Comparison of ENCODE assay signal across 9 cellular contexts in the genomic region with DNA sequence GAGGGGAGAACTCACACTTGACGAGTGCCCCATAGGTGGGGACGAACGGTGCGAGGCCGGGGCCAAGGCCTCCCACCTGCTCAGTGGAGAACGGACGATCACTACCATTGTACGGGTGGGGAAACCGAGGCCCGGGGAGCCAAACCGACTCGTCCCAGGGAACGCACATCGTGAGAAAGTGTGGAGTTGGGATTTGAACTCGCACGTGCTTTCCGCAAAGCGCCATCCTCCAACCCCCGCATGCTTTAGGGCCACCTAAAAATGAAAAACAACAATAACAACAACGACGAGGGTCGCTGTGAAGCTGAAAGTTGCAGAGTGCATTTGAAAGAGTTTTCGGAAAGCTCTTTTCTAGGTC. TPM values are rescaled to one million over a fixed set of nuclear protein-coding genes. Genes with fewer than 3 reads are reported as not detected.
A peak's percentile ranks its signal among the peaks of the same experiment; 100 is the strongest.
DNase-seq lines count a peak whose midpoint lies in the region; ATAC-seq, FAIRE-seq and TF ChIP-seq lines count a peak whose summit lies in the region.
"Had no signal": no experiment of that assay in that cellular context is flagged by ENCODE, and none has a peak within 500 bp of the region (broad histone marks: within the 10 kb centered on the region; RNA-seq: fewer than 3 reads in every experiment).

No MANE protein-coding gene starts in this region.

- H2AFZ ChIP-seq in HepG2 (ENCODE audit: low read length), result no peak overlapping the region

- H3K4me1 ChIP-seq in HepG2 (ENCODE audit: insufficient read depth, low read length), result peaks cover 50% of the 10 kb centered on the region
- peaks cover 0 to 44% (median 12%) of the 10 kb centered on the region in 4 donors for H3K4me1 ChIP-seq in tibial artery

- no peaks in the 10 kb centered on the region; a peak in 2 of 5 replicates for H3K27me3 ChIP-seq in HepG2 (ENCODE audit: control insufficient read depth in 1 of 2, insufficient read depth in 2 of 2, low read length in 2 of 2)
- no peaks in the 10 kb centered on the region for H3K27me3 ChIP-seq in tibial artery

- H4K20me1 ChIP-seq in HepG2 (ENCODE audit: insufficient read depth, low read length), result no peaks in the 10 kb centered on the region

- no TSS peak for BruUV-seq in HepG2 (replicated peaks; lab: Mats Ljungman, UMichigan)

- H3K4me3 ChIP-seq in astrocyte of the spinal cord (ENCODE audit: low read depth, low read length), result peak overlapping the region; percentile 86
- H3K4me3 ChIP-seq in HepG2 (replicated peaks in 1 of 3; ENCODE audit: insufficient read depth in 1 of 3, low read depth in 2 of 3, low read length in 3 of 3), result peak overlapping the region; percentile 87 to 95 (median 88)
- peak overlapping the region; percentile 86 to 93 for H3K4me3 ChIP-seq in tibial artery

- H3K9ac ChIP-seq in HepG2 (ENCODE audit: insufficient read depth, low read depth, low read length), result peak overlapping the region; percentile 76

- peak overlapping the region; percentile 83 for H3K4me3 Mint-ChIP-seq in activated CD4-positive, alpha-beta T cell treated with anti-CD3 and anti-CD28 coated beads, Interleukin-2, amount 10 ng/mL, durations not matched to agents 7 days and 5 days

- WGBS in HepG2 (ENCODE audit: low lambda C conversion rate), result under 1% methylated on average over 22 of the region's 23 CpGs

- no peak for DNase-seq in activated CD4-positive, alpha-beta T cell treated with anti-CD3 and anti-CD28 coated beads, Interleukin-2, amount 10 ng/mL, durations not matched to agents 7 days and 5 days
- no peak for DNase-seq in activated CD4-positive, alpha-beta T cell treated with anti-CD3 and anti-CD28 coated beads for 4 hours
- DNase-seq in astrocyte of the spinal cord (ENCODE audit: low read depth, low spot score) (no peak), HepG2 (ENCODE audit: low spot score) (no peak), tibial artery (no peak), T1000 (lab: John Stamatoyannopoulos, UW) (no peak)

- CTCF ChIA-PET in activated CD4-positive, alpha-beta T cell treated with anti-CD3 and anti-CD28 coated beads, Interleukin-2, amount 10 ng/mL, durations not matched to agents 7 days and 5 days (lab: Charles Lee), result interaction anchor here (1.0 to 5.4 kb wide), 6 partner anchors 11 to 68 kb away, joined by 3 to 44 read pairs (median 6); a partner anchor contains a TSS
- CTCF ChIA-PET in HepG2 (lab: Yijun Ruan, JAX; ENCODE audit: low intra/inter-chr PET ratio, low total read pairs), result no interaction called here

- no peak for TF ChIP-seq RAD21 in HepG2 (CRISPR knock-in tag; IDR thresholded peaks at IDR 0.05)

- peaks cover 50% of the 10 kb centered on the region for H3K4me1 Mint-ChIP-seq in activated CD4-positive, alpha-beta T cell treated with anti-CD3 and anti-CD28 coated beads, Interleukin-2, amount 10 ng/mL, durations not matched to agents 7 days and 5 days

- peak overlapping the region; percentile 94 for H3K27ac Mint-ChIP-seq in activated CD4-positive, alpha-beta T cell treated with anti-CD3 and anti-CD28 coated beads, Interleukin-2, amount 10 ng/mL, durations not matched to agents 7 days and 5 days

- no peaks in the 10 kb centered on the region for H3K9me3 Mint-ChIP-seq in activated CD4-positive, alpha-beta T cell treated with anti-CD3 and anti-CD28 coated beads, Interleukin-2, amount 10 ng/mL, durations not matched to agents 7 days and 5 days

- H3K9me3 ChIP-seq in HepG2 (ENCODE audit: low read length) (no peaks in the 10 kb centered on the region), tibial artery (no peaks in the 10 kb centered on the region)

- ATAC-seq in HepG2, result no peak
- ATAC-seq in GM21619 (IDR thresholded peaks at IDR 0.05; ENCODE audit: unreplicated experiment), result no peak
- no peak for ATAC-seq in HG03108 (IDR thresholded peaks at IDR 0.05; ENCODE audit: unreplicated experiment)

- H3K36me3 Mint-ChIP-seq in activated CD4-positive, alpha-beta T cell treated with anti-CD3 and anti-CD28 coated beads, Interleukin-2, amount 10 ng/mL, durations not matched to agents 7 days and 5 days (ENCODE audit: low read depth), result peaks cover 52% of the 10 kb centered on the region

- no peak for TF ChIP-seq POLR2A in HepG2 (IDR thresholded peaks at IDR 0.05; ENCODE audit: insufficient read depth in 1 of 2, low read depth in 2 of 2, low read length in 2 of 2)

- H3K27me3 Mint-ChIP-seq in activated CD4-positive, alpha-beta T cell treated with anti-CD3 and anti-CD28 coated beads, Interleukin-2, amount 10 ng/mL, durations not matched to agents 7 days and 5 days, result no peaks in the 10 kb centered on the region

- peaks cover 25% of the 10 kb centered on the region for H3K79me2 ChIP-seq in HepG2 (ENCODE audit: insufficient read depth, low read length)

- in situ Hi-C loops in astrocyte of the spinal cord (cut with HindIII; ENCODE audit: low sequenced_read_pairs), result no loop called here
- in situ Hi-C loops in HepG2 (cut with HindIII; ENCODE audit: extremely low pct_ligation_motif_present, low pct_unique_long_range_greater_than_20kb), result loop anchor here (5.0 to 10.0 kb wide), 2 partner anchors 51 to 74 kb away; a partner anchor contains a TSS

- TF ChIP-seq CTCF in astrocyte of the spinal cord (IDR thresholded peaks at IDR 0.05; ENCODE audit: low read depth, low read length), result no peak
- no peak for TF ChIP-seq CTCF in HepG2 (CRISPR knock-in tag; IDR thresholded peaks at IDR 0.05)
- TF ChIP-seq CTCF in tibial artery (IDR thresholded peaks at IDR 0.05), result no peak

- POLR2A ChIA-PET in activated CD4-positive, alpha-beta T cell treated with anti-CD3 and anti-CD28 coated beads, Interleukin-2, amount 10 ng/mL, durations not matched to agents 7 days and 5 days (lab: Charles Lee), result no interaction called here
- POLR2A ChIA-PET in HepG2 (lab: Yijun Ruan, JAX), result interaction anchor here (2.0 kb wide), 1 partner anchor 11 kb away, joined by 20 read pairs; no protein-coding TSS in a partner anchor

- peak overlapping the region; percentile 93 for H3K4me2 ChIP-seq in HepG2 (ENCODE audit: low read depth, low read length)

- FAIRE-seq in HepG2 (lab: Jason Lieb, UNC), result no peak

- intact Hi-C loops in HepG2 (cut with micrococcal nuclease; ENCODE audit: unreplicated experiment), result no loop called here
- intact Hi-C loops in tibial artery (cut with DNase I; ENCODE audit: low total_unique reads), result loop anchor here (5.0 kb wide), 1 partner anchor 74 kb away; a partner anchor contains a TSS

- TF ChIP-seq EP300 in HepG2 (IDR thresholded peaks at IDR 0.05; ENCODE audit: low read depth in 2 of 2, low read length in 2 of 2) (no peak), HepG2 (CRISPR knock-in tag; IDR thresholded peaks at IDR 0.05; ENCODE audit: borderline replicate concordance) (no peak)

- H3K27ac ChIP-seq in HepG2 (ENCODE audit: extremely low read length, insufficient read depth, low read length), result peak overlapping the region; percentile 71
- H3K27ac ChIP-seq in tibial artery, result peak overlapping the region; percentile 76 to 83

- H3K36me3 ChIP-seq in HepG2 (replicated peaks in 1 of 2; ENCODE audit: control insufficient read depth in 1 of 2, insufficient read depth in 2 of 2, low read length in 2 of 2) (no peaks in the 10 kb centered on the region), tibial artery (peaks cover 0 to 4% (median 0%) of the 10 kb centered on the region in 3 donors)

RNA-seq across cellular contexts. Expression of a gene that starts 0.5 kb away (rescaled TPM):
- 100 to 1,000 TPM; 663 to 761 TPM for total RNA-seq in activated CD4-positive, alpha-beta T cell treated with anti-CD3 and anti-CD28 coated beads, Interleukin-2, amount 10 ng/mL, durations not matched to agents 7 days and 5 days
- 26.2 and 34.7 TPM in 2 replicates for total RNA-seq in HepG2 (2016; rRNA removed; fragmentation: Illumina TruSeq; extraction: Trizol)
- 6.5 and 9.6 TPM in 2 replicates for total RNA-seq in HepG2 (2016; cell fraction: cytosol; rRNA removed; fragmentation: Illumina TruSeq; extraction: Trizol; ENCODE audit: low read depth)
- total RNA-seq in HepG2 (2016; cell fraction: insoluble cytoplasmic fraction; rRNA removed; fragmentation: Illumina TruSeq; extraction: Trizol), result 16.1 and 36.8 TPM in 2 replicates
- total RNA-seq in HepG2 (2016; cell fraction: membrane; rRNA removed; fragmentation: Illumina TruSeq; extraction: Trizol), result 10.4 and 11.0 TPM in 2 replicates
- total RNA-seq in HepG2 (2016; cell fraction: nucleus; rRNA removed; fragmentation: Illumina TruSeq; extraction: Trizol), result 28.3 and 29.2 TPM in 2 replicates
- 33.1 and 33.7 TPM in 2 replicates for polyA plus RNA-seq in HepG2 (2011; rRNA removed)
- 20.2 and 33.5 TPM in 2 replicates for polyA plus RNA-seq in HepG2 (2011; cell fraction: cytosol; rRNA removed)
- polyA plus RNA-seq in HepG2 (2011; cell fraction: nucleus; rRNA removed), result 215 and 292 TPM in 2 replicates
- 33.2 and 34.0 TPM in 2 replicates for polyA plus RNA-seq in HepG2 (2012)
- polyA plus RNA-seq in HepG2 (2016; cell fraction: cytosol; fragmentation: Illumina TruSeq; extraction: Trizol; ENCODE audit: low read depth), result 3.8 and 4.4 TPM in 2 replicates
- 20.7 and 29.5 TPM in 2 replicates for polyA plus RNA-seq in HepG2 (2016; cell fraction: insoluble cytoplasmic fraction; fragmentation: Illumina TruSeq; extraction: Trizol; ENCODE audit: low read depth)
- polyA plus RNA-seq in HepG2 (2016; cell fraction: membrane; fragmentation: Illumina TruSeq; extraction: Trizol; ENCODE audit: low read depth), result 7.4 and 8.4 TPM in 2 replicates
- 90.2 and 102 TPM in 2 replicates for polyA plus RNA-seq in HepG2 (2016; cell fraction: nucleus; fragmentation: Illumina TruSeq; extraction: Trizol; ENCODE audit: insufficient read depth, low read depth)
- 15.9 and 39.4 TPM in 2 replicates for polyA minus RNA-seq in HepG2 (2011; rRNA and poly(A)+ RNA removed; ENCODE audit: low replicate concordance)
- 16.3 and 26.4 TPM in 2 replicates for polyA minus RNA-seq in HepG2 (2011; cell fraction: cytosol; rRNA and poly(A)+ RNA removed)
- polyA minus RNA-seq in HepG2 (2011; cell fraction: nucleus; rRNA and poly(A)+ RNA removed), result 29.6 and 31.9 TPM in 2 replicates

RNA-seq across cellular contexts. Expression of a gene that starts 6.4 kb away (rescaled TPM):
- 1 to 10 TPM; 2.9 to 4.7 TPM for total RNA-seq in activated CD4-positive, alpha-beta T cell treated with anti-CD3 and anti-CD28 coated beads, Interleukin-2, amount 10 ng/mL, durations not matched to agents 7 days and 5 days
- 0.27 and 0.33 TPM in 2 replicates for total RNA-seq in HepG2 (2016; rRNA removed; fragmentation: Illumina TruSeq; extraction: Trizol)
- 0.26 and 0.51 TPM in 2 replicates for total RNA-seq in HepG2 (2016; cell fraction: cytosol; rRNA removed; fragmentation: Illumina TruSeq; extraction: Trizol; ENCODE audit: low read depth)
- total RNA-seq in HepG2 (2016; cell fraction: insoluble cytoplasmic fraction; rRNA removed; fragmentation: Illumina TruSeq; extraction: Trizol), result 0.24 and 0.37 TPM in 2 replicates
- total RNA-seq in HepG2 (2016; cell fraction: membrane; rRNA removed; fragmentation: Illumina TruSeq; extraction: Trizol), result 0.62 TPM in 1 of 2 replicates, not detected in the other
- total RNA-seq in HepG2 (2016; cell fraction: nucleus; rRNA removed; fragmentation: Illumina TruSeq; extraction: Trizol), result 0.40 TPM in 1 of 2 replicates, not detected in the other
- 0.24 and 0.30 TPM in 2 replicates for polyA plus RNA-seq in HepG2 (2011; rRNA removed)
- 0.44 and 0.52 TPM in 2 replicates for polyA plus RNA-seq in HepG2 (2011; cell fraction: cytosol; rRNA removed)
- 0.31 and 0.51 TPM in 2 replicates for polyA plus RNA-seq in HepG2 (2011; cell fraction: nucleus; rRNA removed)
- 0.25 TPM in 1 of 2 replicates, not detected in the other for polyA plus RNA-seq in HepG2 (2012)
- polyA plus RNA-seq in HepG2 (2016; cell fraction: cytosol; fragmentation: Illumina TruSeq; extraction: Trizol; ENCODE audit: low read depth), result 0.21 and 0.44 TPM in 2 replicates
- 0.49 and 0.52 TPM in 2 replicates for polyA plus RNA-seq in HepG2 (2016; cell fraction: insoluble cytoplasmic fraction; fragmentation: Illumina TruSeq; extraction: Trizol; ENCODE audit: low read depth)
- 0.69 and 1.1 TPM in 2 replicates for polyA plus RNA-seq in HepG2 (2016; cell fraction: membrane; fragmentation: Illumina TruSeq; extraction: Trizol; ENCODE audit: low read depth)
- polyA plus RNA-seq in HepG2 (2016; cell fraction: nucleus; fragmentation: Illumina TruSeq; extraction: Trizol; ENCODE audit: insufficient read depth, low read depth), result 0.78 and 0.95 TPM in 2 replicates
- 0.26 and 0.84 TPM in 2 replicates for polyA minus RNA-seq in HepG2 (2011; rRNA and poly(A)+ RNA removed; ENCODE audit: low replicate concordance)
- 0.49 TPM in 1 of 2 replicates, not detected in the other for polyA minus RNA-seq in HepG2 (2011; cell fraction: cytosol; rRNA and poly(A)+ RNA removed)
- polyA minus RNA-seq in HepG2 (2011; cell fraction: nucleus; rRNA and poly(A)+ RNA removed), result not detected in 2 replicates
- total RNA-seq: RPMI7951 had no signal

RNA-seq across cellular contexts. Expression of a gene that starts 23.4 kb away (rescaled TPM):
- 1,000 to 10,000 TPM; 2,679 to 3,011 TPM for total RNA-seq in activated CD4-positive, alpha-beta T cell treated with anti-CD3 and anti-CD28 coated beads, Interleukin-2, amount 10 ng/mL, durations not matched to agents 7 days and 5 days
- 4,758 and 5,028 TPM in 2 replicates for total RNA-seq in HepG2 (2016; rRNA removed; fragmentation: Illumina TruSeq; extraction: Trizol)
- total RNA-seq in HepG2 (2016; cell fraction: cytosol; rRNA removed; fragmentation: Illumina TruSeq; extraction: Trizol; ENCODE audit: low read depth), result 8,990 and 9,707 TPM in 2 replicates
- 4,892 and 5,330 TPM in 2 replicates for total RNA-seq in HepG2 (2016; cell fraction: insoluble cytoplasmic fraction; rRNA removed; fragmentation: Illumina TruSeq; extraction: Trizol)
- total RNA-seq in HepG2 (2016; cell fraction: membrane; rRNA removed; fragmentation: Illumina TruSeq; extraction: Trizol), result 12,897 and 13,497 TPM in 2 replicates
- total RNA-seq in HepG2 (2016; cell fraction: nucleus; rRNA removed; fragmentation: Illumina TruSeq; extraction: Trizol), result 1,659 and 1,838 TPM in 2 replicates
- 1,633 and 1,983 TPM in 2 replicates for polyA plus RNA-seq in HepG2 (2011; rRNA removed)
- polyA plus RNA-seq in HepG2 (2011; cell fraction: cytosol; rRNA removed), result 4,354 and 8,495 TPM in 2 replicates
- polyA plus RNA-seq in HepG2 (2011; cell fraction: nucleus; rRNA removed), result 1,845 and 2,001 TPM in 2 replicates
- 3,093 and 4,312 TPM in 2 replicates for polyA plus RNA-seq in HepG2 (2012)
- 10,211 and 10,944 TPM in 2 replicates for polyA plus RNA-seq in HepG2 (2016; cell fraction: cytosol; fragmentation: Illumina TruSeq; extraction: Trizol; ENCODE audit: low read depth)
- polyA plus RNA-seq in HepG2 (2016; cell fraction: insoluble cytoplasmic fraction; fragmentation: Illumina TruSeq; extraction: Trizol; ENCODE audit: low read depth), result 4,747 and 4,833 TPM in 2 replicates
- polyA plus RNA-seq in HepG2 (2016; cell fraction: membrane; fragmentation: Illumina TruSeq; extraction: Trizol; ENCODE audit: low read depth), result 11,477 and 11,931 TPM in 2 replicates
- polyA plus RNA-seq in HepG2 (2016; cell fraction: nucleus; fragmentation: Illumina TruSeq; extraction: Trizol; ENCODE audit: insufficient read depth, low read depth), result 2,975 and 3,175 TPM in 2 replicates
- 958 and 1,242 TPM in 2 replicates for polyA minus RNA-seq in HepG2 (2011; rRNA and poly(A)+ RNA removed; ENCODE audit: low replicate concordance)
- 1,380 TPM in 2 replicates for polyA minus RNA-seq in HepG2 (2011; cell fraction: cytosol; rRNA and poly(A)+ RNA removed)
- 385 and 466 TPM in 2 replicates for polyA minus RNA-seq in HepG2 (2011; cell fraction: nucleus; rRNA and poly(A)+ RNA removed)

RNA-seq across cellular contexts. Expression of a gene that starts 38.6 kb away (rescaled TPM):
- total RNA-seq in activated CD4-positive, alpha-beta T cell treated with anti-CD3 and anti-CD28 coated beads, Interleukin-2, amount 10 ng/mL, durations not matched to agents 7 days and 5 days, result not detected
- not detected in 2 replicates for total RNA-seq in HepG2 (2016; rRNA removed; fragmentation: Illumina TruSeq; extraction: Trizol)
- not detected in 2 replicates for total RNA-seq in HepG2 (2016; cell fraction: cytosol; rRNA removed; fragmentation: Illumina TruSeq; extraction: Trizol; ENCODE audit: low read depth)
- not detected in 2 replicates for total RNA-seq in HepG2 (2016; cell fraction: insoluble cytoplasmic fraction; rRNA removed; fragmentation: Illumina TruSeq; extraction: Trizol)
- total RNA-seq in HepG2 (2016; cell fraction: membrane; rRNA removed; fragmentation: Illumina TruSeq; extraction: Trizol), result not detected in 2 replicates
- total RNA-seq in HepG2 (2016; cell fraction: nucleus; rRNA removed; fragmentation: Illumina TruSeq; extraction: Trizol), result not detected in 2 replicates
- not detected in 2 replicates for polyA plus RNA-seq in HepG2 (2011; rRNA removed)
- not detected in 2 replicates for polyA plus RNA-seq in HepG2 (2011; cell fraction: cytosol; rRNA removed)
- polyA plus RNA-seq in HepG2 (2011; cell fraction: nucleus; rRNA removed), result not detected in 2 replicates
- not detected in 2 replicates for polyA plus RNA-seq in HepG2 (2012)
- polyA plus RNA-seq in HepG2 (2016; cell fraction: cytosol; fragmentation: Illumina TruSeq; extraction: Trizol; ENCODE audit: low read depth), result not detected in 2 replicates
- not detected in 2 replicates for polyA plus RNA-seq in HepG2 (2016; cell fraction: insoluble cytoplasmic fraction; fragmentation: Illumina TruSeq; extraction: Trizol; ENCODE audit: low read depth)
- not detected in 2 replicates for polyA plus RNA-seq in HepG2 (2016; cell fraction: membrane; fragmentation: Illumina TruSeq; extraction: Trizol; ENCODE audit: low read depth)
- polyA plus RNA-seq in HepG2 (2016; cell fraction: nucleus; fragmentation: Illumina TruSeq; extraction: Trizol; ENCODE audit: insufficient read depth, low read depth), result not detected in 2 replicates
- not detected in 2 replicates for polyA minus RNA-seq in HepG2 (2011; rRNA and poly(A)+ RNA removed; ENCODE audit: low replicate concordance)
- polyA minus RNA-seq in HepG2 (2011; cell fraction: cytosol; rRNA and poly(A)+ RNA removed), result not detected in 2 replicates
- polyA minus RNA-seq in HepG2 (2011; cell fraction: nucleus; rRNA and poly(A)+ RNA removed), result not detected in 2 replicates
- total RNA-seq: RPMI7951 had no signal

RNA-seq across cellular contexts. Expression of a gene that starts 39.0 kb away (rescaled TPM):
- total RNA-seq in activated CD4-positive, alpha-beta T cell treated with anti-CD3 and anti-CD28 coated beads, Interleukin-2, amount 10 ng/mL, durations not matched to agents 7 days and 5 days, result not detected
- total RNA-seq in HepG2 (2016; rRNA removed; fragmentation: Illumina TruSeq; extraction: Trizol), result not detected in 2 replicates
- total RNA-seq in HepG2 (2016; cell fraction: cytosol; rRNA removed; fragmentation: Illumina TruSeq; extraction: Trizol; ENCODE audit: low read depth), result not detected in 2 replicates
- total RNA-seq in HepG2 (2016; cell fraction: insoluble cytoplasmic fraction; rRNA removed; fragmentation: Illumina TruSeq; extraction: Trizol), result not detected in 2 replicates
- not detected in 2 replicates for total RNA-seq in HepG2 (2016; cell fraction: membrane; rRNA removed; fragmentation: Illumina TruSeq; extraction: Trizol)
- total RNA-seq in HepG2 (2016; cell fraction: nucleus; rRNA removed; fragmentation: Illumina TruSeq; extraction: Trizol), result not detected in 2 replicates
- not detected in 2 replicates for polyA plus RNA-seq in HepG2 (2011; rRNA removed)
- not detected in 2 replicates for polyA plus RNA-seq in HepG2 (2011; cell fraction: cytosol; rRNA removed)
- polyA plus RNA-seq in HepG2 (2011; cell fraction: nucleus; rRNA removed), result not detected in 2 replicates
- polyA plus RNA-seq in HepG2 (2012), result not detected in 2 replicates
- not detected in 2 replicates for polyA plus RNA-seq in HepG2 (2016; cell fraction: cytosol; fragmentation: Illumina TruSeq; extraction: Trizol; ENCODE audit: low read depth)
- polyA plus RNA-seq in HepG2 (2016; cell fraction: insoluble cytoplasmic fraction; fragmentation: Illumina TruSeq; extraction: Trizol; ENCODE audit: low read depth), result not detected in 2 replicates
- not detected in 2 replicates for polyA plus RNA-seq in HepG2 (2016; cell fraction: membrane; fragmentation: Illumina TruSeq; extraction: Trizol; ENCODE audit: low read depth)
- not detected in 2 replicates for polyA plus RNA-seq in HepG2 (2016; cell fraction: nucleus; fragmentation: Illumina TruSeq; extraction: Trizol; ENCODE audit: insufficient read depth, low read depth)
- polyA minus RNA-seq in HepG2 (2011; rRNA and poly(A)+ RNA removed; ENCODE audit: low replicate concordance), result not detected in 2 replicates
- not detected in 2 replicates for polyA minus RNA-seq in HepG2 (2011; cell fraction: cytosol; rRNA and poly(A)+ RNA removed)
- not detected in 2 replicates for polyA minus RNA-seq in HepG2 (2011; cell fraction: nucleus; rRNA and poly(A)+ RNA removed)
- total RNA-seq: RPMI7951 had no signal

Comparison
In these comparisons a context has a peak if more than half of its experiments do, and no peak if none do; other contexts are left out.
1. RNA of a gene that starts 0.5 kb away (total RNA-seq): 663 to 761 TPM in activated CD4-positive, alpha-beta T cell treated with anti-CD3 and anti-CD28 coated beads, Interleukin-2, amount 10 ng/mL, durations not matched to agents 7 days and 5 days; 6.5 to 36.8 TPM in HepG2; every median in the first group is over 10 times any median in the second.
2. Peak in every context shown above with its lines, with median percentiles within 50 percentile points of each other: H3K4me3 ChIP-seq.